Comparison of ENCODE assay signal across 26 cellular contexts in the genomic region with DNA sequence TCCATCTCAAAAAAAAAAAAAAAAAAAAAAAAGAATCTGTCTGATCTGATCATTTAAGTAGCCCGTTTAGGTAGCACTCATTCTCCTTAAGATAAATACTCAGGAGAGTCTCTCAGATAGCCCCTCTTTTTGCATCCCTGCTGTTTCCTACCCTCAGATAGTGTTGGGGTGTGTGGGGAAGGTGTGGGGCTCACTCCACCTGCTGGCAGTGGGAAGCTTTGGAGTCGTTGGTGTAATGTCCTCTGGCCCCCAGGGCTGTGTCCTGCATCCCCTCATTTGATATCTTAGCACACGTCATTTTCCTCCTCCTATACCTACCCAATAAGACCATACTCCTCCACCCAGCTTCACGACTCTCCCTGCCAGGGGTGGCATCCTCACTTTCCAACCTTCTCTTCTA. TPM values are rescaled to one million over a fixed set of nuclear protein-coding genes. Genes with fewer than 3 reads are reported as not detected.
DNase-seq lines count a peak whose midpoint lies in the region; ATAC-seq, FAIRE-seq and TF ChIP-seq lines count a peak whose summit lies in the region.
"Had no signal": no experiment of that assay in that cellular context is flagged by ENCODE, and none has a peak within 500 bp of the region (broad histone marks: within the 10 kb centered on the region; RNA-seq: fewer than 3 reads in every experiment).

No MANE protein-coding gene starts in this region.

- no peak overlapping the region for H3K9ac ChIP-seq in IMR-90 (ENCODE audit: low read depth, low read length)
- no peak overlapping the region for H3K9ac ChIP-seq in K562 (ENCODE audit: insufficient read depth in 1 of 2, low read depth in 2 of 2, low read length in 2 of 2)
- H3K9ac ChIP-seq: parathyroid adenoma had no signal

- H3K14ac ChIP-seq in IMR-90 (replicated peaks; ENCODE audit: low read depth, low read length): no peak overlapping the region

- WGBS in IMR-90 (ENCODE audit: extremely low coverage in 2 of 2, insufficient read length in 1 of 2), 2 experiments: 38% methylated on average over 1 of the region's 4 CpGs; no CpG with 5 or more reads in 1 of the 2 experiments
- 0% methylated on average over 4 of the region's 4 CpGs for WGBS in K562 (ENCODE audit: insufficient coverage, low coverage, missing lambda C conversion rate)

- ATAC-seq in activated CD8-positive, alpha-beta T cell treated with anti-CD3 and anti-CD28 coated beads for 36 hours: no peak
- ATAC-seq in activated CD8-positive, alpha-beta T cell treated with anti-CD3 and anti-CD28 coated beads, Interleukin-2, amount 10 ng/mL, durations not matched to agents 7 days and 5 days: no peak
- ATAC-seq in IMR-90 (ENCODE audit: low read depth) (no peak), K562 (peak; percentile 70)
- ATAC-seq in stimulated activated effector memory CD8-positive, alpha-beta T cell treated with anti-CD3 and anti-CD28 coated beads, Interleukin-12 subunit alpha, Interleukin-12 subunit beta, amount 100 ng/mL, for 72 hours: no peak
- ATAC-seq: activated CD4-positive, CD25-positive, alpha-beta regulatory T cell treated with anti-CD3 and anti-CD28 coated beads, Interleukin-2, amount 50 U/mL, for 24 hours; left ventricle myocardium superior had no signal

- H3K79me2 ChIP-seq in K562 (ENCODE audit: control insufficient read depth, insufficient read depth, low read length): no peaks in the 10 kb centered on the region
- H3K79me2 ChIP-seq: parathyroid adenoma had no signal

- H2AK5ac ChIP-seq in IMR-90 (ENCODE audit: low read depth, low read length): 0 out of 2 replicates have a peak overlapping the region, but pooled peaks have one; percentile 27

- no peaks in the 10 kb centered on the region for H3K9me3 Mint-ChIP-seq in activated CD8-positive, alpha-beta T cell treated with anti-CD3 and anti-CD28 coated beads for 36 hours
- no peaks in the 10 kb centered on the region for H3K9me3 Mint-ChIP-seq in activated CD8-positive, alpha-beta T cell treated with anti-CD3 and anti-CD28 coated beads, Interleukin-2, amount 10 ng/mL, durations not matched to agents 7 days and 5 days (ENCODE audit: insufficient read depth)
- peaks cover 2% of the 10 kb centered on the region for H3K9me3 Mint-ChIP-seq in stimulated activated effector memory CD8-positive, alpha-beta T cell treated with anti-CD3 and anti-CD28 coated beads, Interleukin-12 subunit alpha, Interleukin-12 subunit beta, amount 100 ng/mL, for 72 hours
- H3K9me3 Mint-ChIP-seq: activated naive CD4-positive, alpha-beta T cell treated with anti-CD3 and anti-CD28 coated beads, Interleukin-2, amount 10 ng/mL, durations not matched to agents 7 days and 5 days; immature natural killer cell had no signal

- CTCF ChIA-PET in activated CD8-positive, alpha-beta T cell treated with anti-CD3 and anti-CD28 coated beads for 36 hours (lab: Charles Lee): interaction anchor here (1.1 to 1.4 kb wide), 3 partner anchors 9 to 138 kb away, joined by 3 to 4 read pairs (median 4); no protein-coding TSS in a partner anchor
- CTCF ChIA-PET in activated CD8-positive, alpha-beta T cell treated with anti-CD3 and anti-CD28 coated beads, Interleukin-2, amount 10 ng/mL, durations not matched to agents 7 days and 5 days (lab: Charles Lee): interaction anchor here (1.3 kb wide), 1 partner anchor 106 kb away, joined by 4 read pairs; no protein-coding TSS in a partner anchor
- CTCF ChIA-PET in IMR-90 (lab: Yijun Ruan, JAX): interaction anchor here (0.6 to 0.8 kb wide), 2 partner anchors 15 to 46 kb away, joined by 3 to 4 read pairs; no protein-coding TSS in a partner anchor
- CTCF ChIA-PET in K562 (lab: Yijun Ruan, JAX; ENCODE audit: low intra/inter-chr PET ratio): no interaction called here

- H4K91ac ChIP-seq in IMR-90 (ENCODE audit: insufficient read depth, low read depth, low read length): no peak overlapping the region; the same call in 1 of the 2 replicates

- no peak for TF ChIP-seq EP300 in K562 (IDR thresholded peaks at IDR 0.05; ENCODE audit: low read length)

- no peak overlapping the region for H3K27ac Mint-ChIP-seq in activated CD8-positive, alpha-beta T cell treated with anti-CD3 and anti-CD28 coated beads for 36 hours
- no peak overlapping the region for H3K27ac Mint-ChIP-seq in activated CD8-positive, alpha-beta T cell treated with anti-CD3 and anti-CD28 coated beads, Interleukin-2, amount 10 ng/mL, durations not matched to agents 7 days and 5 days
- H3K27ac Mint-ChIP-seq in stimulated activated effector memory CD8-positive, alpha-beta T cell treated with anti-CD3 and anti-CD28 coated beads, Interleukin-12 subunit alpha, Interleukin-12 subunit beta, amount 100 ng/mL, for 72 hours: no peak overlapping the region
- H3K27ac Mint-ChIP-seq: activated naive CD4-positive, alpha-beta T cell treated with anti-CD3 and anti-CD28 coated beads, Interleukin-2, amount 10 ng/mL, durations not matched to agents 7 days and 5 days; immature natural killer cell; nephron had no signal

- no peak overlapping the region; the same call in 1 of the 2 replicates for H2BK20ac ChIP-seq in IMR-90 (ENCODE audit: low read depth, low read length)

- DNase-seq in activated CD8-positive, alpha-beta T cell treated with anti-CD3 and anti-CD28 coated beads for 36 hours: peak; percentile 5
- DNase-seq in activated CD8-positive, alpha-beta T cell treated with anti-CD3 and anti-CD28 coated beads, Interleukin-2, amount 10 ng/mL, durations not matched to agents 7 days and 5 days: no peak
- DNase-seq in IMR-90 (no peak), K562 (ENCODE audit: extremely low read depth in 1 of 4, low spot score in 3 of 4) (peak in 2 of 4 experiments; percentile 8 to 14), tibial artery (no peak), NCI-H2107 (lab: John Stamatoyannopoulos, UW) (no peak), NCI-H69 (lab: John Stamatoyannopoulos, UW) (no peak)
- DNase-seq in stimulated activated effector memory CD8-positive, alpha-beta T cell treated with anti-CD3 and anti-CD28 coated beads, Interleukin-12 subunit alpha, Interleukin-12 subunit beta, amount 100 ng/mL, for 72 hours (ENCODE audit: low spot score in 2 of 2): no peak
- DNase-seq: activated CD8-positive, alpha-beta memory T cell treated with anti-CD3 and anti-CD28 coated beads for 24 hours; activated naive CD4-positive, alpha-beta T cell treated with anti-CD3 and anti-CD28 coated beads, Interleukin-2, amount 10 ng/mL, durations not matched to agents 7 days and 5 days; activated T-cell treated with anti-CD3 and anti-CD28 coated beads, Interleukin-2, amount 50 U/mL, for 48 hours; anterior cingulate cortex; C1 segment of cervical spinal cord; Calu3; immature natural killer cell; left ventricle myocardium superior; NCI-H146; NCI-H2227 treated with DMSO at 0.1 percent for 48 hours; right lobe of liver; RPMI8226; stimulated activated CD4-positive, alpha-beta T cell treated with anti-CD3 and anti-CD28 coated beads, Interleukin-15, amount 100 ng/mL, for 24 hours; substantia nigra had no signal

- H4K20me1 ChIP-seq in IMR-90 (ENCODE audit: insufficient read depth, low read length) (no peaks in the 10 kb centered on the region), K562 (replicated peaks; ENCODE audit: control insufficient read depth, insufficient read depth, low read length) (no peaks in the 10 kb centered on the region)

- H2AK9ac ChIP-seq in IMR-90 (replicated peaks; ENCODE audit: low read depth, low read length, poor library complexity): no peak overlapping the region

- intact Hi-C loops in activated CD8-positive, alpha-beta T cell treated with anti-CD3 and anti-CD28 coated beads for 36 hours (cut with micrococcal nuclease): no loop called here
- intact Hi-C loops in IMR-90 (cut with micrococcal nuclease): no loop called here
- intact Hi-C loops in K562 (cut with micrococcal nuclease): no loop called here
- intact Hi-C loops in tibial artery (cut with DNase I; ENCODE audit: low total_unique reads): no loop called here

- H3K79me1 ChIP-seq in IMR-90 (ENCODE audit: low read depth in 1 of 2, low read length in 2 of 2): no peaks in the 10 kb centered on the region

- H4K5ac ChIP-seq in IMR-90 (ENCODE audit: low read depth, low read length): no peak overlapping the region

- no peak for TF ChIP-seq POLR2A in IMR-90 (IDR thresholded peaks at IDR 0.05; ENCODE audit: low read depth, low read length)
- TF ChIP-seq POLR2A in K562 (conservative IDR thresholded peaks at IDR 0.05): no peak

- no peak overlapping the region for H3K4ac ChIP-seq in IMR-90 (ENCODE audit: low read depth, low read length)

- H3K4me1 Mint-ChIP-seq in activated CD8-positive, alpha-beta T cell treated with anti-CD3 and anti-CD28 coated beads for 36 hours (ENCODE audit: low read depth): no peaks in the 10 kb centered on the region
- H3K4me1 Mint-ChIP-seq in activated CD8-positive, alpha-beta T cell treated with anti-CD3 and anti-CD28 coated beads, Interleukin-2, amount 10 ng/mL, durations not matched to agents 7 days and 5 days (ENCODE audit: low read depth): no peaks in the 10 kb centered on the region
- H3K4me1 Mint-ChIP-seq in stimulated activated effector memory CD8-positive, alpha-beta T cell treated with anti-CD3 and anti-CD28 coated beads, Interleukin-12 subunit alpha, Interleukin-12 subunit beta, amount 100 ng/mL, for 72 hours: no peaks in the 10 kb centered on the region
- H3K4me1 Mint-ChIP-seq: activated naive CD4-positive, alpha-beta T cell treated with anti-CD3 and anti-CD28 coated beads, Interleukin-2, amount 10 ng/mL, durations not matched to agents 7 days and 5 days; immature natural killer cell; nephron had no signal

- H3K27me3 Mint-ChIP-seq in activated CD8-positive, alpha-beta T cell treated with anti-CD3 and anti-CD28 coated beads for 36 hours: peaks cover 16% of the 10 kb centered on the region
- H3K27me3 Mint-ChIP-seq in activated CD8-positive, alpha-beta T cell treated with anti-CD3 and anti-CD28 coated beads, Interleukin-2, amount 10 ng/mL, durations not matched to agents 7 days and 5 days (ENCODE audit: low read depth): peaks cover 9% of the 10 kb centered on the region

- H2AFZ ChIP-seq in IMR-90 (replicated peaks; ENCODE audit: low read length, poor library complexity) (no peak overlapping the region), K562 (ENCODE audit: low read depth, low read length) (no peak overlapping the region)
- H2AFZ ChIP-seq: parathyroid adenoma had no signal

- peak overlapping the region; percentile 62; the same call in 2 of the 3 replicates for H2BK15ac ChIP-seq in IMR-90 (ENCODE audit: low read depth, low read length)

- no peak overlapping the region for H3K4me3 Mint-ChIP-seq in activated CD8-positive, alpha-beta T cell treated with anti-CD3 and anti-CD28 coated beads for 36 hours
- H3K4me3 Mint-ChIP-seq in activated CD8-positive, alpha-beta T cell treated with anti-CD3 and anti-CD28 coated beads, Interleukin-2, amount 10 ng/mL, durations not matched to agents 7 days and 5 days: no peak overlapping the region
- no peak overlapping the region for H3K4me3 Mint-ChIP-seq in stimulated activated effector memory CD8-positive, alpha-beta T cell treated with anti-CD3 and anti-CD28 coated beads, Interleukin-12 subunit alpha, Interleukin-12 subunit beta, amount 100 ng/mL, for 72 hours
- H3K4me3 Mint-ChIP-seq: activated naive CD4-positive, alpha-beta T cell treated with anti-CD3 and anti-CD28 coated beads, Interleukin-2, amount 10 ng/mL, durations not matched to agents 7 days and 5 days; immature natural killer cell; nephron had no signal

- H3K9me3 ChIP-seq in IMR-90 (ENCODE audit: control insufficient read depth, insufficient read depth, low read length): no peaks in the 10 kb centered on the region
- no peaks in the 10 kb centered on the region for H3K9me3 ChIP-seq in K562 (replicated peaks; ENCODE audit: control insufficient read depth, insufficient read depth, low read depth, low read length)
- H3K9me3 ChIP-seq in tibial artery: no peaks in the 10 kb centered on the region
- H3K9me3 ChIP-seq: right lobe of liver, vagina had no signal

- in situ Hi-C loops in IMR-90 (cut with MboI; ENCODE audit: low sequenced_read_pairs) (no loop called here), K562 (cut with MboI) (no loop called here)

- H3K4me3 ChIP-seq in IMR-90 (ENCODE audit: insufficient read depth, low read depth, low read length): no peak overlapping the region
- no peak overlapping the region for H3K4me3 ChIP-seq in K562
- H3K4me3 ChIP-seq in tibial artery: no peak overlapping the region
- H3K4me3 ChIP-seq: right lobe of liver, vagina had no signal

- no peak for TF ChIP-seq RAD21 in IMR-90 (IDR thresholded peaks at IDR 0.05; ENCODE audit: low read length)
- TF ChIP-seq RAD21 in K562 (CRISPR knock-in tag; conservative IDR thresholded peaks at IDR 0.05 in 1 of 2, IDR thresholded peaks at IDR 0.05 in 1 of 2): peak in 1 of 2 experiments; percentile 47; a peak in 2 of 4 replicates

- H3K23ac ChIP-seq in IMR-90 (ENCODE audit: low read depth, low read length): no peak overlapping the region

- H3K36me3 Mint-ChIP-seq in activated CD8-positive, alpha-beta T cell treated with anti-CD3 and anti-CD28 coated beads for 36 hours (ENCODE audit: low read depth): no peaks in the 10 kb centered on the region
- H3K36me3 Mint-ChIP-seq in activated CD8-positive, alpha-beta T cell treated with anti-CD3 and anti-CD28 coated beads, Interleukin-2, amount 10 ng/mL, durations not matched to agents 7 days and 5 days (ENCODE audit: low read depth): no peaks in the 10 kb centered on the region
- H3K36me3 Mint-ChIP-seq in stimulated activated effector memory CD8-positive, alpha-beta T cell treated with anti-CD3 and anti-CD28 coated beads, Interleukin-12 subunit alpha, Interleukin-12 subunit beta, amount 100 ng/mL, for 72 hours: no peaks in the 10 kb centered on the region
- H3K36me3 Mint-ChIP-seq: activated naive CD4-positive, alpha-beta T cell treated with anti-CD3 and anti-CD28 coated beads, Interleukin-2, amount 10 ng/mL, durations not matched to agents 7 days and 5 days; immature natural killer cell had no signal

- no TSS peak for BruUV-seq in IMR-90 (replicated peaks; lab: Mats Ljungman, UMichigan)
- BruUV-seq in K562 (replicated peaks; lab: Mats Ljungman, UMichigan): no TSS peak

- no peak for FAIRE-seq in K562 (lab: Jason Lieb, UNC)

- POLR2A ChIA-PET in activated CD8-positive, alpha-beta T cell treated with anti-CD3 and anti-CD28 coated beads for 36 hours (lab: Charles Lee): no interaction called here
- POLR2A ChIA-PET in activated CD8-positive, alpha-beta T cell treated with anti-CD3 and anti-CD28 coated beads, Interleukin-2, amount 10 ng/mL, durations not matched to agents 7 days and 5 days (lab: Charles Lee): no interaction called here
- POLR2A ChIA-PET in IMR-90 (lab: Charles Lee; ENCODE audit: unreplicated experiment): no interaction called here
- POLR2A ChIA-PET in K562 (lab: Yijun Ruan, JAX): interaction anchor here (2.0 kb wide), 1 partner anchor 12 kb away, joined by 13 read pairs; no protein-coding TSS in a partner anchor

- H2BK120ac ChIP-seq in IMR-90 (ENCODE audit: low read depth, low read length): no peak overlapping the region

- no peak overlapping the region for H2BK5ac ChIP-seq in IMR-90 (ENCODE audit: low read depth, low read length, poor library complexity, severe bottlenecking)

- H3K4me1 ChIP-seq in IMR-90 (ENCODE audit: control insufficient read depth, insufficient read depth, low read length) (peaks cover 8% of the 10 kb centered on the region; the same call in 1 of the 2 replicates), K562 (replicated peaks in 1 of 2; ENCODE audit: control insufficient read depth in 2 of 2, insufficient read depth in 2 of 2, low read length in 2 of 2) (no peaks in the 10 kb centered on the region), tibial artery (peaks cover 0 to 43% (median 20%) of the 10 kb centered on the region in 4 donors)
- H3K4me1 ChIP-seq: parathyroid adenoma, right lobe of liver, vagina had no signal

- TF ChIP-seq CTCF in activated CD8-positive, alpha-beta T cell treated with anti-CD3 and anti-CD28 coated beads for 36 hours (IDR thresholded peaks at IDR 0.05): no peak
- TF ChIP-seq CTCF in IMR-90 (conservative IDR thresholded peaks at IDR 0.05; ENCODE audit: low read depth, low read length) (no peak), K562 (IDR thresholded peaks at IDR 0.05 in 2 of 3, conservative IDR thresholded peaks at IDR 0.05 in 1 of 3; ENCODE audit: insufficient read depth in 2 of 3, low read depth in 1 of 3, low read length in 3 of 3) (peak; percentile 22 to 39 (median 30); a peak in 2 of 6 replicates), tibial artery (IDR thresholded peaks at IDR 0.05) (no peak)

- H3K27me3 ChIP-seq in IMR-90 (ENCODE audit: control insufficient read depth, insufficient read depth, low read length) (no peaks in the 10 kb centered on the region), K562 (ENCODE audit: control insufficient read depth in 2 of 2, insufficient read depth in 2 of 2, low read length in 2 of 2) (peaks cover 9 to 49% of the 10 kb centered on the region in 2 experiments; a peak in 4 of 5 replicates), tibial artery (no peaks in the 10 kb centered on the region)
- H3K27me3 ChIP-seq: right lobe of liver, vagina had no signal

- H3K18ac ChIP-seq in IMR-90 (ENCODE audit: low read depth, low read length): no peak overlapping the region

- H3K9me1 ChIP-seq in IMR-90 (ENCODE audit: insufficient read depth, low read length) (peaks cover 6% of the 10 kb centered on the region), K562 (ENCODE audit: control insufficient read depth, insufficient read depth, low read length) (no peaks in the 10 kb centered on the region)

- dilution Hi-C loops in IMR-90 (cut with HindIII; ENCODE audit: low sequenced_read_pairs, unreplicated experiment): no loop called here

- no peak overlapping the region for H3K56ac ChIP-seq in IMR-90 (ENCODE audit: extremely low read depth, insufficient read depth, low read length)

- no peak overlapping the region for H4K8ac ChIP-seq in IMR-90 (ENCODE audit: low read depth in 2 of 2, low read length in 2 of 2)

- H3K27ac ChIP-seq in IMR-90 (ENCODE audit: insufficient read depth, low read length) (no peak overlapping the region), K562 (ENCODE audit: extremely low read depth, low read depth, low read length) (no peak overlapping the region), tibial artery (peak overlapping the region; percentile 78 to 85)
- H3K27ac ChIP-seq: parathyroid adenoma, right lobe of liver, vagina had no signal

- H3K36me3 ChIP-seq in IMR-90 (ENCODE audit: control insufficient read depth, insufficient read depth, low read length) (no peaks in the 10 kb centered on the region), K562 (ENCODE audit: control insufficient read depth, insufficient read depth, low read length) (no peaks in the 10 kb centered on the region), tibial artery (no peaks in the 10 kb centered on the region)
- H3K36me3 ChIP-seq: right lobe of liver, vagina had no signal

- H3K4me2 ChIP-seq in IMR-90 (ENCODE audit: low read depth, low read length) (no peak overlapping the region), K562 (ENCODE audit: insufficient read depth, low read length) (no peak overlapping the region)

RNA-seq across cellular contexts. Expression of a gene that starts 20.5 kb away (rescaled TPM):
- total RNA-seq in activated CD8-positive, alpha-beta T cell treated with anti-CD3 and anti-CD28 coated beads for 36 hours: 10 to 100 TPM; 19.9 to 23.7 TPM
- 1 to 10 TPM; 7.7 to 8.1 TPM for total RNA-seq in activated CD8-positive, alpha-beta T cell treated with anti-CD3 and anti-CD28 coated beads, Interleukin-2, amount 10 ng/mL, durations not matched to agents 7 days and 5 days
- total RNA-seq in IMR-90 (2012; rRNA removed) (95.2 and 102 TPM in 2 replicates), K562 (2014; rRNA removed) (83.7 and 92.6 TPM in 2 replicates), K562 (2014; rRNA removed; fragmentation: Illumina TruSeq; extraction: Trizol) (41.3 and 48.4 TPM in 2 replicates), K562 (2015; rRNA removed; fragmentation: Illumina TruSeq; extraction: Trizol) (38.5 and 39.7 TPM in 2 replicates), K562 (2021) (90.1 and 95.3 TPM in 2 replicates)
- polyA plus RNA-seq in IMR-90 (2012; rRNA removed) (71.2 and 73.3 TPM in 2 replicates), K562 (2011; rRNA removed) (34.6 and 38.8 TPM in 2 replicates), K562 (2014; fragmentation: Illumina TruSeq; extraction: Trizol) (59.0 and 68.9 TPM in 2 replicates), K562 (2014; fragmentation: Nextera tagmentation; extraction: Ambion mirVana) (10 to 100 TPM; 16.3 to 26.1 TPM), K562 (2014; rRNA removed) (38.7 and 39.3 TPM in 2 replicates)
- polyA plus RNA-seq in IMR-90 (2012; cell fraction: cytosol; rRNA removed): 40.4 and 66.0 TPM in 2 replicates
- polyA plus RNA-seq in IMR-90 (2012; cell fraction: nucleus; rRNA removed; ENCODE audit: low replicate concordance): 109 and 113 TPM in 2 replicates
- 67.4 and 250 TPM in 2 replicates for total RNA-seq in K562 (2011; cell fraction: chromatin; rRNA removed; ENCODE audit: low replicate concordance)
- 31.9 and 47.6 TPM in 2 replicates for total RNA-seq in K562 (2011; cell fraction: nucleolus; rRNA removed)
- 49.3 and 53.9 TPM in 2 replicates for total RNA-seq in K562 (2011; cell fraction: nucleoplasm; rRNA removed)
- 27.1 and 27.6 TPM in 2 replicates for polyA plus RNA-seq in K562 (2011; cell fraction: cytosol; rRNA removed)
- 41.9 and 53.7 TPM in 2 replicates for polyA plus RNA-seq in K562 (2011; cell fraction: nucleus; rRNA removed)
- 35.6 and 48.6 TPM in 2 replicates for polyA plus RNA-seq in K562 (2012)
- polyA minus RNA-seq in K562 (2011; rRNA and poly(A)+ RNA removed): 95.5 and 107 TPM in 2 replicates
- polyA minus RNA-seq in K562 (2011; cell fraction: cytosol; rRNA and poly(A)+ RNA removed): 77.2 and 89.1 TPM in 2 replicates
- 28.9 and 59.1 TPM in 2 replicates for polyA minus RNA-seq in K562 (2011; cell fraction: nucleus; rRNA and poly(A)+ RNA removed)

Comparison
In these comparisons a context has a peak if more than half of its experiments do, and no peak if none do; other contexts are left out.
1. CTCF ChIP-seq: peak in K562 (3 of 3); none in activated CD8-positive, alpha-beta T cell treated with anti-CD3 and anti-CD28 coated beads for 36 hours (single experiment), IMR-90 (single experiment) and tibial artery (0 of 2).
2. H3K27ac ChIP-seq: peak in tibial artery (2 of 2); none in IMR-90 (single experiment) and K562 (single experiment).